ENCODE assay signal across 1 cellular context in genomic region chr14:75126121-75126544, GRCh38.
TF ChIP-seq lines count a peak whose summit lies in the region.

No MANE protein-coding gene starts in this region.

TF ChIP-seq in HEK293, 187 proteins besides CTCF, POLR2A, EP300 and RAD21 (continued from another document):
- TF ChIP-seq ZBTB49 (tag by site-specific recombination; IDR thresholded peaks at IDR 0.05; ENCODE audit: low read depth) (no peak), ZNF514 (tag by site-specific recombination; IDR thresholded peaks at IDR 0.05) (no peak), AEBP2 (tag by site-specific recombination; IDR thresholded peaks at IDR 0.05; ENCODE audit: borderline replicate concordance) (no peak), ZNF692 (tag by site-specific recombination; IDR thresholded peaks at IDR 0.05) (no peak), ZNF843 (tag by site-specific recombination; IDR thresholded peaks at IDR 0.05) (no peak), SALL2 (tag by site-specific recombination; IDR thresholded peaks at IDR 0.05; ENCODE audit: borderline replicate concordance) (no peak), ZBTB7A (tag by site-specific recombination; IDR thresholded peaks at IDR 0.05; ENCODE audit: low read depth) (no peak), ZNF664 (tag by site-specific recombination; IDR thresholded peaks at IDR 0.05) (no peak)
